Comparison of ENCODE assay signal across 16 cellular contexts in genomic region chr10:88162852-88163251, GRCh38.
"Had no signal": no experiment of that assay in that cellular context is flagged by ENCODE, and none has a peak within 500 bp of the region (broad histone marks: within the 10 kb centered on the region; RNA-seq: fewer than 3 reads in every experiment).

No MANE protein-coding gene starts in this region.

- H2AFZ ChIP-seq: hepatocyte, neural progenitor cell had no signal

- H3K9me3 ChIP-seq: adrenal gland, ovary, stomach, thoracic aorta had no signal

- H3K4me3 ChIP-seq: adrenal gland, hepatocyte, neural progenitor cell, ovary, stomach, thoracic aorta had no signal

- H3K4me3 Mint-ChIP-seq: activated CD4-positive, alpha-beta T cell treated with anti-CD3 and anti-CD28 coated beads, Interleukin-2, amount 10 ng/mL, durations not matched to agents 7 days and 5 days; effector memory CD8-positive, alpha-beta T cell; mesothelial cell of epicardium; neural progenitor cell had no signal

- ATAC-seq: effector memory CD8-positive, alpha-beta T cell had no signal

- H3K36me3 ChIP-seq: adrenal gland, neural progenitor cell, ovary, stomach, thoracic aorta had no signal

- H3K79me2 ChIP-seq: hepatocyte had no signal

- H3K27me3 ChIP-seq: adrenal gland, hepatocyte, neural progenitor cell, ovary, stomach had no signal

- H3K27ac Mint-ChIP-seq: activated CD4-positive, alpha-beta T cell treated with anti-CD3 and anti-CD28 coated beads, Interleukin-2, amount 10 ng/mL, durations not matched to agents 7 days and 5 days; activated T-helper 2 cell treated with anti-CD3 and anti-CD28 coated beads, Interferon-gamma antibody, Interleukin-2, Interleukin-4, amounts not matched to agents 10 μg/mL and 5 μg/mL and 100 μg/mL, durations not matched to agents 14 hours and 24 hours and 36 hours; effector memory CD8-positive, alpha-beta T cell; mesothelial cell of epicardium; neural progenitor cell had no signal

- H3K27me3 Mint-ChIP-seq: activated CD4-positive, alpha-beta T cell treated with anti-CD3 and anti-CD28 coated beads, Interleukin-2, amount 10 ng/mL, durations not matched to agents 7 days and 5 days; effector memory CD8-positive, alpha-beta T cell had no signal

- H3K4me2 ChIP-seq: hepatocyte, neural progenitor cell had no signal

- H3K9me3 Mint-ChIP-seq: effector memory CD8-positive, alpha-beta T cell; neural progenitor cell had no signal

- DNase-seq: activated CD4-positive, alpha-beta T cell treated with anti-CD3 and anti-CD28 coated beads, Interleukin-2, amount 10 ng/mL, durations not matched to agents 7 days and 5 days; activated CD4-positive, CD25-positive, alpha-beta regulatory T cell; activated naive CD4-positive, alpha-beta T cell treated with anti-CD3 and anti-CD28 coated beads, Interleukin-2, amount 50 U/mL, for 16 hours; activated T-cell treated with anti-CD3 and anti-CD28 coated beads for 4 hours; adrenal gland; central memory CD4-positive, alpha-beta T cell; effector memory CD8-positive, alpha-beta T cell; kidney glomerular epithelial cell; ovary; stimulated activated CD4-positive, alpha-beta T cell treated with anti-CD3 and anti-CD28 coated beads, Interleukin-4, amount 100 ng/mL, for 4 hours; stomach had no signal

- H3K9ac ChIP-seq: neural progenitor cell had no signal

- H3K27ac ChIP-seq: adrenal gland, hepatocyte, neural progenitor cell, ovary, stomach, thoracic aorta had no signal

- H3K4me1 ChIP-seq: neural progenitor cell had no signal
